Comparison of ENCODE assay signal across 8 cellular contexts in the genomic region with DNA sequence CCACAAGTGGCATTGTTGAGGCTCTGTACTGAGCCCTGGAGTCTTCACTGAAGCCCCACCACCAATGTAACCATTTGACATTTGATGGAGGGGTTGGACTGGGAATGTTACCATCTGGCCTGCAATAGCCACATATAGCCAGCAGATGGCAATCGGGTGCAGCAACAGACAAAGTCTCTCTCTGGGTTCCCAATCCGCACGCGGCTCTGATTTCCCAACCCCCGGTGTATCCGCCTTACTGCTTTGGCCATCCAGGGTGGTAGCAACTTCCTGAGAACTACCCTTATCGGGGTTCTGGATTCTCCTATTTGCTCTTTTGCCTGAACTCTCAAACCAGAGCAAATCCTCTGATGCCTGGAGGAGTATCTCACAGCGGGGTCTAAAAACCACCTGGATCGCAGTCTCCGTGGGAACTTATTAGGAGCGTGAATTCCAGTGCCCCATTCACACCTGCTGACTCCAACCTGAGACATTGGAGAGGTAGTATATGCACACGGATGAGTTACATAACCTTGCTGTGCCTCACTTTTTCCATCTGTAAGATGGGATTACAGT. TPM values are rescaled to one million over a fixed set of nuclear protein-coding genes. Genes with fewer than 3 reads are reported as not detected.
DNase-seq lines count a peak whose midpoint lies in the region; ATAC-seq and TF ChIP-seq lines count a peak whose summit lies in the region.

No MANE protein-coding gene starts in this region.

- H3K27ac ChIP-seq in mesendoderm (ENCODE audit: low read depth, low read length), result peak overlapping the region; percentile 45

- no peak overlapping the region for H3K4me3 Mint-ChIP-seq in HFFc6
- H3K4me3 Mint-ChIP-seq in activated CD8-positive, alpha-beta T cell treated with anti-CD3 and anti-CD28 coated beads, Interleukin-2, amount 10 ng/mL, durations not matched to agents 7 days and 5 days, result no peak overlapping the region
- H3K4me3 Mint-ChIP-seq in effector memory CD8-positive, alpha-beta T cell, result no peak overlapping the region

- no peak overlapping the region for H2AK5ac ChIP-seq in mesendoderm (ENCODE audit: low read length)

- H3K4me1 Mint-ChIP-seq in HFFc6 (ENCODE audit: low read depth), result no peaks in the 10 kb centered on the region
- no peaks in the 10 kb centered on the region for H3K4me1 Mint-ChIP-seq in activated CD8-positive, alpha-beta T cell treated with anti-CD3 and anti-CD28 coated beads, Interleukin-2, amount 10 ng/mL, durations not matched to agents 7 days and 5 days (ENCODE audit: low read depth)
- peaks cover 0 to 2% of the 10 kb centered on the region in 2 donors for H3K4me1 Mint-ChIP-seq in effector memory CD8-positive, alpha-beta T cell (ENCODE audit: low read depth in 2 of 2)

- peaks cover 29% of the 10 kb centered on the region for H3K4me1 ChIP-seq in mesendoderm (ENCODE audit: control insufficient read depth, low read depth, low read length)

- peaks cover 27% of the 10 kb centered on the region for H3K36me3 ChIP-seq in mesendoderm (ENCODE audit: control insufficient read depth, insufficient read depth, low read length)

- no peaks in the 10 kb centered on the region for H3K27me3 ChIP-seq in mesendoderm (ENCODE audit: insufficient read depth, low read length, poor library complexity)

- CTCF ChIA-PET in activated CD8-positive, alpha-beta T cell treated with anti-CD3 and anti-CD28 coated beads, Interleukin-2, amount 10 ng/mL, durations not matched to agents 7 days and 5 days (lab: Charles Lee), result no interaction called here

- no peaks in the 10 kb centered on the region for H3K9me3 Mint-ChIP-seq in HFFc6
- H3K9me3 Mint-ChIP-seq in activated CD8-positive, alpha-beta T cell treated with anti-CD3 and anti-CD28 coated beads, Interleukin-2, amount 10 ng/mL, durations not matched to agents 7 days and 5 days (ENCODE audit: insufficient read depth), result no peaks in the 10 kb centered on the region
- no peaks in the 10 kb centered on the region for H3K9me3 Mint-ChIP-seq in effector memory CD8-positive, alpha-beta T cell

- ATAC-seq in activated CD8-positive, alpha-beta T cell treated with anti-CD3 and anti-CD28 coated beads, Interleukin-2, amount 10 ng/mL, durations not matched to agents 7 days and 5 days, result peak; percentile 76
- ATAC-seq in effector memory CD8-positive, alpha-beta T cell (replicated peaks), result peak; percentile 66
- ATAC-seq in GM19023 (IDR thresholded peaks at IDR 0.05; ENCODE audit: unreplicated experiment), result no peak

- no peak overlapping the region for H3K4ac ChIP-seq in mesendoderm (ENCODE audit: low read depth, low read length)

- no peak overlapping the region for H2BK15ac ChIP-seq in mesendoderm (replicated peaks; ENCODE audit: low read depth)

- no peak overlapping the region for H3K4me2 ChIP-seq in mesendoderm (ENCODE audit: low read length)

- H3K23ac ChIP-seq in mesendoderm (ENCODE audit: low read length), result no peak overlapping the region

- peaks cover 40% of the 10 kb centered on the region for H3K79me2 ChIP-seq in mesendoderm (ENCODE audit: control insufficient read depth, insufficient read depth, low read length)

- no CpG with 5 or more reads among the region's 12 CpGs for WGBS in mesendoderm (ENCODE audit: extremely low coverage, insufficient coverage, low lambda C conversion rate)

- DNase-seq in C1 segment of cervical spinal cord (lab: John Stamatoyannopoulos, UW) (peak in 12 of 14 donors; percentile 7 to 69 (median 38)), HFFc6 (peak; percentile 60), NCI-H748 treated with DMSO at 0.1 percent for 48 hours (lab: John Stamatoyannopoulos, UW) (peak; percentile 35), mesendoderm (peak; percentile 95)
- peak; percentile 73 for DNase-seq in activated CD8-positive, alpha-beta T cell treated with anti-CD3 and anti-CD28 coated beads, Interleukin-2, amount 10 ng/mL, durations not matched to agents 7 days and 5 days
- peak; percentile 50 to 69 (median 57) for DNase-seq in effector memory CD8-positive, alpha-beta T cell
- DNase-seq in stimulated activated CD8-positive, alpha-beta memory T cell treated with anti-CD3 and anti-CD28 coated beads, Interleukin-15, amount 100 ng/mL, for 48 hours (ENCODE audit: low read depth in 2 of 2), result peak; percentile 32 to 35

- POLR2A ChIA-PET in activated CD8-positive, alpha-beta T cell treated with anti-CD3 and anti-CD28 coated beads, Interleukin-2, amount 10 ng/mL, durations not matched to agents 7 days and 5 days (lab: Charles Lee), result no interaction called here

- no peak overlapping the region for H3K4me3 ChIP-seq in mesendoderm (ENCODE audit: low read length)

- H3K36me3 Mint-ChIP-seq in HFFc6 (ENCODE audit: low read depth), result no peaks in the 10 kb centered on the region
- H3K36me3 Mint-ChIP-seq in activated CD8-positive, alpha-beta T cell treated with anti-CD3 and anti-CD28 coated beads, Interleukin-2, amount 10 ng/mL, durations not matched to agents 7 days and 5 days (ENCODE audit: low read depth), result no peaks in the 10 kb centered on the region
- H3K36me3 Mint-ChIP-seq in effector memory CD8-positive, alpha-beta T cell (ENCODE audit: insufficient read depth), result peaks cover 4% of the 10 kb centered on the region

- H3K18ac ChIP-seq in mesendoderm (ENCODE audit: low read length), result peak overlapping the region; percentile 28

- peak overlapping the region; percentile 68 for H3K56ac ChIP-seq in mesendoderm (ENCODE audit: low read length)

- no peak overlapping the region for H2BK5ac ChIP-seq in mesendoderm (ENCODE audit: low read length)

- no peak overlapping the region for H4K8ac ChIP-seq in mesendoderm (ENCODE audit: low read depth, low read length)

- H3K9ac ChIP-seq in mesendoderm (ENCODE audit: low read length), result peak overlapping the region; percentile 50

- peaks cover 22% of the 10 kb centered on the region for H3K79me1 ChIP-seq in mesendoderm (ENCODE audit: low read length)

- H3K27me3 Mint-ChIP-seq in HFFc6 (ENCODE audit: insufficient read depth), result peaks cover 23% of the 10 kb centered on the region
- peaks cover 7% of the 10 kb centered on the region for H3K27me3 Mint-ChIP-seq in activated CD8-positive, alpha-beta T cell treated with anti-CD3 and anti-CD28 coated beads, Interleukin-2, amount 10 ng/mL, durations not matched to agents 7 days and 5 days (ENCODE audit: low read depth)
- peaks cover 33 to 67% of the 10 kb centered on the region in 2 donors for H3K27me3 Mint-ChIP-seq in effector memory CD8-positive, alpha-beta T cell

- peak; percentile 96 for TF ChIP-seq CTCF in HFFc6 (IDR thresholded peaks at IDR 0.05)

- no peak overlapping the region for H2BK120ac ChIP-seq in mesendoderm (ENCODE audit: low read depth, low read length)

- H3K27ac Mint-ChIP-seq in HFFc6, result no peak overlapping the region
- no peak overlapping the region for H3K27ac Mint-ChIP-seq in activated CD8-positive, alpha-beta T cell treated with anti-CD3 and anti-CD28 coated beads, Interleukin-2, amount 10 ng/mL, durations not matched to agents 7 days and 5 days
- peak overlapping the region in 1 of 2 donors; percentile 36 for H3K27ac Mint-ChIP-seq in effector memory CD8-positive, alpha-beta T cell

- H4K5ac ChIP-seq in mesendoderm (ENCODE audit: low read length), result no peak overlapping the region

RNA-seq across cellular contexts. Expression of a gene that starts 14.2 kb away (rescaled TPM):
- not detected for total RNA-seq in HFFc6 (2021; fragmentation: NEBNext Ultra II Directional; extraction: Animal tissue kit (Norgen Biotek cat#: 25700))
- not detected for total RNA-seq in activated CD8-positive, alpha-beta T cell treated with anti-CD3 and anti-CD28 coated beads, Interleukin-2, amount 10 ng/mL, durations not matched to agents 7 days and 5 days
- 135 TPM for polyA plus RNA-seq in mesendoderm (2013, experiment 1 of 2)
- 136 TPM for polyA plus RNA-seq in mesendoderm (2013, experiment 2 of 2)

RNA-seq across cellular contexts. Expression of a gene that starts 59.7 kb away (rescaled TPM):
- 10 to 100 TPM; 13.4 to 18.5 (median 15.7) TPM for total RNA-seq in HFFc6 (2021; fragmentation: NEBNext Ultra II Directional; extraction: Animal tissue kit (Norgen Biotek cat#: 25700))
- total RNA-seq in activated CD8-positive, alpha-beta T cell treated with anti-CD3 and anti-CD28 coated beads, Interleukin-2, amount 10 ng/mL, durations not matched to agents 7 days and 5 days, result 10 to 100 TPM; 41.9 to 43.2 TPM
- 29.6 TPM for polyA plus RNA-seq in mesendoderm (2013, experiment 1 of 2)
- 29.9 TPM for polyA plus RNA-seq in mesendoderm (2013, experiment 2 of 2)

Comparison
In these comparisons a context has a peak if more than half of its experiments do, and no peak if none do; other contexts are left out.
1. DNase-seq: peak in every context shown above with its lines; median percentile 95 in mesendoderm; 73 in activated CD8-positive, alpha-beta T cell treated with anti-CD3 and anti-CD28 coated beads, Interleukin-2, amount 10 ng/mL, durations not matched to agents 7 days and 5 days; 60 in HFFc6; 57 in effector memory CD8-positive, alpha-beta T cell; 38 in C1 segment of cervical spinal cord; 35 in NCI-H748 treated with DMSO at 0.1 percent for 48 hours; 34 in stimulated activated CD8-positive, alpha-beta memory T cell treated with anti-CD3 and anti-CD28 coated beads, Interleukin-15, amount 100 ng/mL, for 48 hours.